In the genomic region with DNA sequence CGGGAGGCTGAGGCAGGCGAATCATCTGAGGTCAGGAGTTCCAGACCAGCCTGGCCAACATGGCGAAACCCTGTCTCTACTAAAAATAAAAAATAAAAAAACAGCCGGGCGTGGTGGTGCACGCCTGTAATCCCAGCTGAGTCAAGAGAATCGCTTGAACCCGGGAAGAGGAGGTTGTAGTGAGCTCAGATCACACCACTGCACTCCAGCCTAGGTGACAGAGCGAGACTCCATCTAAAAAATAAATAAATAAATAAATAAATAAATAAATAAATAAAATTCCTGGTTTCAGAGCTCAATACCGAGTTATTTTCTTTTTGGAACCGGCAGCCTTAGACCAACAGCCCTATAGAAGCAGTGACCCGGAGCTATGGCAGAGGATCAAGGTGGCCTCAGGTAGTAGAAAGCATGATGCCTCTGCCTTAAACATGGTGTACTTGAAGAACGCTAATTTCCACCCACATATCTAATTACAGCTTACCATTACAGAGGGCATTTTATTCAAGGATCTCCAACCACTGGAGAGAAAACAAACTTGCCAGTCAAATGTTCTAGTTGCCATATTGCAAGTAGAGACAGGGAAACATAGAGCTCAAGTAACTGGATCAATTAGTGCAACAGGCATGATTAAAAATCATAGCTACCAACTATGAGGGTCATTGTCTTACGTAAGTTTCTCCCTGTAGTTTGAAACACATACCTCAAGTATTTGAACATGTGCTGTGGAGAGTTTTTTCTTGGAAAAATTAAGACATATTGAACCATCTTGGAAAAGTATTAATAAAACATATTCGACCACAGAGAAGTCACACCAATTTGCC, we compare ENCODE assay signal across 11 cellular contexts. TPM values are rescaled to one million over a fixed set of nuclear protein-coding genes. Genes with fewer than 3 reads are reported as not detected.
DNase-seq lines count a peak whose midpoint lies in the region; ATAC-seq, FAIRE-seq and TF ChIP-seq lines count a peak whose summit lies in the region.
"Had no signal": no experiment of that assay in that cellular context is flagged by ENCODE, and none has a peak within 500 bp of the region (broad histone marks: within the 10 kb centered on the region; RNA-seq: fewer than 3 reads in every experiment).

No MANE protein-coding gene starts in this region.

- H3K27ac Mint-ChIP-seq in activated CD8-positive, alpha-beta T cell treated with anti-CD3 and anti-CD28 coated beads for 36 hours, result no peak overlapping the region
- H3K27ac Mint-ChIP-seq in activated CD8-positive, alpha-beta T cell treated with anti-CD3 and anti-CD28 coated beads, Interleukin-2, amount 10 ng/mL, durations not matched to agents 7 days and 5 days, result no peak overlapping the region
- no peak overlapping the region for H3K27ac Mint-ChIP-seq in activated CD4-positive, alpha-beta memory T cell treated with anti-CD3 and anti-CD28 coated beads, Interleukin-2, amount 10 ng/mL, durations not matched to agents 7 days and 5 days

- H3K9ac ChIP-seq in kidney (ENCODE audit: low read length in 2 of 2), result no peak overlapping the region

- no peaks in the 10 kb centered on the region for H3K36me3 Mint-ChIP-seq in activated CD8-positive, alpha-beta T cell treated with anti-CD3 and anti-CD28 coated beads for 36 hours (ENCODE audit: low read depth)
- peaks cover 2% of the 10 kb centered on the region for H3K36me3 Mint-ChIP-seq in activated CD8-positive, alpha-beta T cell treated with anti-CD3 and anti-CD28 coated beads, Interleukin-2, amount 10 ng/mL, durations not matched to agents 7 days and 5 days (ENCODE audit: low read depth)
- peaks cover 2% of the 10 kb centered on the region for H3K36me3 Mint-ChIP-seq in activated CD4-positive, alpha-beta memory T cell treated with anti-CD3 and anti-CD28 coated beads, Interleukin-2, amount 10 ng/mL, durations not matched to agents 7 days and 5 days (ENCODE audit: low read depth)

- DNase-seq in activated CD8-positive, alpha-beta T cell treated with anti-CD3 and anti-CD28 coated beads for 36 hours, result no peak
- DNase-seq in activated CD8-positive, alpha-beta T cell treated with anti-CD3 and anti-CD28 coated beads, Interleukin-2, amount 10 ng/mL, durations not matched to agents 7 days and 5 days, result no peak
- DNase-seq in activated CD4-positive, alpha-beta memory T cell treated with anti-CD3 and anti-CD28 coated beads, Interleukin-2, amount 10 ng/mL, durations not matched to agents 7 days and 5 days, result no peak
- no peak for DNase-seq in kidney
- DNase-seq in testis, result no peak
- no peak for DNase-seq in NCI-H2029 treated with DMSO at 0.1 percent for 48 hours (lab: John Stamatoyannopoulos, UW)
- DNase-seq in stimulated activated CD4-positive, alpha-beta T cell treated with anti-CD3 and anti-CD28 coated beads, Interleukin-4, amount 100 ng/mL, for 4 hours, result no peak
- DNase-seq in iPS-NIHi11 (ENCODE audit: low spot score), result no peak
- DNase-seq: stimulated activated CD4-positive, alpha-beta T cell treated with anti-CD3 and anti-CD28 coated beads, Interleukin-4, amount 100 ng/mL, for 1 hour had no signal

- H3K4me3 ChIP-seq in kidney (ENCODE audit: low read length in 2 of 2) (no peak overlapping the region), testis (no peak overlapping the region)

- CTCF ChIA-PET in activated CD8-positive, alpha-beta T cell treated with anti-CD3 and anti-CD28 coated beads for 36 hours (lab: Charles Lee), result interaction anchor here (0.8 to 1.6 kb wide), 9 partner anchors 12 to 180 kb away, joined by 3 to 6 read pairs (median 3); no protein-coding TSS in a partner anchor
- CTCF ChIA-PET in activated CD8-positive, alpha-beta T cell treated with anti-CD3 and anti-CD28 coated beads, Interleukin-2, amount 10 ng/mL, durations not matched to agents 7 days and 5 days (lab: Charles Lee), result interaction anchor here (0.7 to 2.0 kb wide), 5 partner anchors 10 to 182 kb away, joined by 3 to 9 read pairs (median 5); no protein-coding TSS in a partner anchor
- CTCF ChIA-PET in activated CD4-positive, alpha-beta memory T cell treated with anti-CD3 and anti-CD28 coated beads, Interleukin-2, amount 10 ng/mL, durations not matched to agents 7 days and 5 days (lab: Charles Lee), result interaction anchor here (0.7 to 1.2 kb wide), 2 partner anchors 179 to 321 kb away, joined by 3 to 4 read pairs; no protein-coding TSS in a partner anchor

- intact Hi-C loops in activated CD8-positive, alpha-beta T cell treated with anti-CD3 and anti-CD28 coated beads for 36 hours (cut with micrococcal nuclease), result no loop called here
- intact Hi-C loops in kidney (cut with DNase I) (no loop called here), testis (cut with DNase I; ENCODE audit: low total_unique reads) (loop anchor here (10.0 kb wide), 1 partner anchor 120 kb away; a partner anchor contains a TSS)

- TF ChIP-seq POLR2A in testis (IDR thresholded peaks at IDR 0.05), result no peak

- H3K36me3 ChIP-seq in kidney (ENCODE audit: control insufficient read depth in 1 of 2, insufficient read depth in 2 of 2, low read length in 2 of 2), result no peaks in the 10 kb centered on the region
- no peaks in the 10 kb centered on the region for H3K36me3 ChIP-seq in testis (ENCODE audit: low read depth, missing control alignments)

- peak overlapping the region; percentile 66 for H3K4me3 Mint-ChIP-seq in activated CD8-positive, alpha-beta T cell treated with anti-CD3 and anti-CD28 coated beads for 36 hours
- no peak overlapping the region for H3K4me3 Mint-ChIP-seq in activated CD8-positive, alpha-beta T cell treated with anti-CD3 and anti-CD28 coated beads, Interleukin-2, amount 10 ng/mL, durations not matched to agents 7 days and 5 days
- peak overlapping the region; percentile 10 for H3K4me3 Mint-ChIP-seq in activated CD4-positive, alpha-beta memory T cell treated with anti-CD3 and anti-CD28 coated beads, Interleukin-2, amount 10 ng/mL, durations not matched to agents 7 days and 5 days

- H3K27me3 ChIP-seq in testis, result no peaks in the 10 kb centered on the region

- POLR2A ChIA-PET in activated CD8-positive, alpha-beta T cell treated with anti-CD3 and anti-CD28 coated beads for 36 hours (lab: Charles Lee), result no interaction called here
- POLR2A ChIA-PET in activated CD8-positive, alpha-beta T cell treated with anti-CD3 and anti-CD28 coated beads, Interleukin-2, amount 10 ng/mL, durations not matched to agents 7 days and 5 days (lab: Charles Lee), result no interaction called here
- POLR2A ChIA-PET in activated CD4-positive, alpha-beta memory T cell treated with anti-CD3 and anti-CD28 coated beads, Interleukin-2, amount 10 ng/mL, durations not matched to agents 7 days and 5 days (lab: Charles Lee), result interaction anchor here (1.1 kb wide), 1 partner anchor 269 kb away, joined by 3 read pairs; no protein-coding TSS in a partner anchor

- TF ChIP-seq CTCF in activated CD8-positive, alpha-beta T cell treated with anti-CD3 and anti-CD28 coated beads for 36 hours (IDR thresholded peaks at IDR 0.05), result no peak
- TF ChIP-seq CTCF in kidney (IDR thresholded peaks at IDR 0.05; ENCODE audit: borderline replicate concordance, extremely low read depth, insufficient read depth) (no peak), testis (IDR thresholded peaks at IDR 0.05) (no peak)

- no peaks in the 10 kb centered on the region for H3K9me3 ChIP-seq in kidney (ENCODE audit: control insufficient read depth in 1 of 2, low read length in 2 of 2)
- H3K9me3 ChIP-seq in testis, result no peaks in the 10 kb centered on the region

- H3K27me3 Mint-ChIP-seq in activated CD8-positive, alpha-beta T cell treated with anti-CD3 and anti-CD28 coated beads for 36 hours, result peaks cover 27% of the 10 kb centered on the region
- peaks cover 41% of the 10 kb centered on the region for H3K27me3 Mint-ChIP-seq in activated CD8-positive, alpha-beta T cell treated with anti-CD3 and anti-CD28 coated beads, Interleukin-2, amount 10 ng/mL, durations not matched to agents 7 days and 5 days (ENCODE audit: low read depth)
- peaks cover 41% of the 10 kb centered on the region for H3K27me3 Mint-ChIP-seq in activated CD4-positive, alpha-beta memory T cell treated with anti-CD3 and anti-CD28 coated beads, Interleukin-2, amount 10 ng/mL, durations not matched to agents 7 days and 5 days

- H3K27ac ChIP-seq in kidney (ENCODE audit: low read depth in 2 of 2, low read length in 2 of 2) (peak overlapping the region; percentile 37 to 39), testis (peak overlapping the region; percentile 94 to 99)
- H3K27ac ChIP-seq: C4-2B had no signal

- no peak for FAIRE-seq in kidney (lab: Jason Lieb, UNC)

- WGBS in testis, 2 donors, result 54 to 68% methylated on average over 15 of the region's 15 CpGs

- H3K9me3 Mint-ChIP-seq in activated CD8-positive, alpha-beta T cell treated with anti-CD3 and anti-CD28 coated beads for 36 hours, result no peaks in the 10 kb centered on the region
- H3K9me3 Mint-ChIP-seq in activated CD8-positive, alpha-beta T cell treated with anti-CD3 and anti-CD28 coated beads, Interleukin-2, amount 10 ng/mL, durations not matched to agents 7 days and 5 days (ENCODE audit: insufficient read depth), result no peaks in the 10 kb centered on the region
- H3K9me3 Mint-ChIP-seq in activated CD4-positive, alpha-beta memory T cell treated with anti-CD3 and anti-CD28 coated beads, Interleukin-2, amount 10 ng/mL, durations not matched to agents 7 days and 5 days, result no peaks in the 10 kb centered on the region

- no peak for ATAC-seq in activated CD8-positive, alpha-beta T cell treated with anti-CD3 and anti-CD28 coated beads for 36 hours
- no peak for ATAC-seq in activated CD8-positive, alpha-beta T cell treated with anti-CD3 and anti-CD28 coated beads, Interleukin-2, amount 10 ng/mL, durations not matched to agents 7 days and 5 days

- H3K4me1 ChIP-seq in kidney (ENCODE audit: control insufficient read depth in 1 of 2, insufficient read depth in 1 of 2, low read depth in 1 of 2, low read length in 2 of 2) (peaks cover 3 to 4% of the 10 kb centered on the region in 2 donors), testis (peaks cover 2% of the 10 kb centered on the region)

- H3K4me1 Mint-ChIP-seq in activated CD8-positive, alpha-beta T cell treated with anti-CD3 and anti-CD28 coated beads for 36 hours (ENCODE audit: low read depth), result peaks cover 8% of the 10 kb centered on the region
- peaks cover 11% of the 10 kb centered on the region for H3K4me1 Mint-ChIP-seq in activated CD8-positive, alpha-beta T cell treated with anti-CD3 and anti-CD28 coated beads, Interleukin-2, amount 10 ng/mL, durations not matched to agents 7 days and 5 days (ENCODE audit: low read depth)
- peaks cover 13% of the 10 kb centered on the region for H3K4me1 Mint-ChIP-seq in activated CD4-positive, alpha-beta memory T cell treated with anti-CD3 and anti-CD28 coated beads, Interleukin-2, amount 10 ng/mL, durations not matched to agents 7 days and 5 days

RNA-seq across cellular contexts. Expression of a gene that starts 2.0 kb away (rescaled TPM):
- under 1 TPM; 0.51 to 0.65 TPM for total RNA-seq in activated CD8-positive, alpha-beta T cell treated with anti-CD3 and anti-CD28 coated beads for 36 hours
- not detected for total RNA-seq in activated CD8-positive, alpha-beta T cell treated with anti-CD3 and anti-CD28 coated beads, Interleukin-2, amount 10 ng/mL, durations not matched to agents 7 days and 5 days
- total RNA-seq in activated CD4-positive, alpha-beta memory T cell treated with anti-CD3 and anti-CD28 coated beads, Interleukin-2, amount 10 ng/mL, durations not matched to agents 7 days and 5 days, result not detected
- total RNA-seq in kidney, result 42.3 TPM
- polyA plus RNA-seq in kidney (ENCODE audit: insufficient read depth, low read depth, low replicate concordance), result 6.2 TPM
- 100 to 1,000 TPM; 122 to 132 TPM for total RNA-seq in testis
- polyA plus RNA-seq in testis (ENCODE audit: insufficient read depth, low read depth, low replicate concordance), result 84.3 TPM
- total RNA-seq: T-helper 1 cell treated with Interleukin-12 subunit alpha and Interleukin-12 subunit beta and Interleukin-4 antibody, amounts not matched to agents 30 ng/mL and 1 ng/mL, for 36 hours had no signal

Comparison
In these comparisons a context has a peak if more than half of its experiments do, and no peak if none do; other contexts are left out.
1. RNA of a gene that starts 2.0 kb away (total RNA-seq): 122 to 132 TPM in testis and 42.3 TPM in kidney (single experiment); 0.51 to 0.65 TPM in activated CD8-positive, alpha-beta T cell treated with anti-CD3 and anti-CD28 coated beads for 36 hours, not detected in activated CD8-positive, alpha-beta T cell treated with anti-CD3 and anti-CD28 coated beads, Interleukin-2, amount 10 ng/mL, durations not matched to agents 7 days and 5 days and not detected in activated CD4-positive, alpha-beta memory T cell treated with anti-CD3 and anti-CD28 coated beads, Interleukin-2, amount 10 ng/mL, durations not matched to agents 7 days and 5 days; every median in the first group is over 10 times any median in the second.